8 cellular contexts compared by ENCODE assay signal in genomic region chr12:6423267-6424007, GRCh38. TPM values are rescaled to one million over a fixed set of nuclear protein-coding genes. Genes with fewer than 3 reads are reported as not detected.
A peak's percentile ranks its signal among the peaks of the same experiment; 100 is the strongest.
DNase-seq lines count a peak whose midpoint lies in the region; ATAC-seq and TF ChIP-seq lines count a peak whose summit lies in the region.

No MANE protein-coding gene starts in this region.

- peak; percentile 78 for TF ChIP-seq CTCF in AG04449 (IDR thresholded peaks at IDR 0.05; ENCODE audit: insufficient read depth, low read length, missing control alignments)

- H3K9me3 ChIP-seq in MG63: no peaks in the 10 kb centered on the region

- peak overlapping the region; percentile 71 to 93 (median 87) for H3K27ac Mint-ChIP-seq in naive thymus-derived CD8-positive, alpha-beta T cell

- H3K9me3 Mint-ChIP-seq in naive thymus-derived CD8-positive, alpha-beta T cell: no peaks in the 10 kb centered on the region

- no peaks in the 10 kb centered on the region for H3K36me3 ChIP-seq in MG63

- H3K4me3 Mint-ChIP-seq in naive thymus-derived CD8-positive, alpha-beta T cell: peak overlapping the region in 7 of 10 donors; percentile 0 to 55 (median 25)

- POLR2A ChIA-PET in AG04449 (lab: Yijun Ruan, JAX): interaction anchor here (0.6 to 1.5 kb wide), 5 partner anchors 47 to 115 kb away, joined by 3 to 8 read pairs (median 3); partner anchors contain the start of genes GAPDH and VAMP1
- POLR2A ChIA-PET in naive thymus-derived CD8-positive, alpha-beta T cell (lab: Charles Lee): interaction anchor here (0.6 to 8.0 kb wide), 15 partner anchors 10 to 115 kb away, joined by 3 to 248 read pairs (median 7); partner anchors contain the start of genes CD27, MRPL51, NCAPD2 and TAPBPL

- H3K36me3 Mint-ChIP-seq in naive thymus-derived CD8-positive, alpha-beta T cell: no peaks in the 10 kb centered on the region

- ATAC-seq in GM19043 (IDR thresholded peaks at IDR 0.05; ENCODE audit: low read depth, unreplicated experiment): peak; percentile 37
- ATAC-seq in naive thymus-derived CD8-positive, alpha-beta T cell: peak; percentile 62 to 71

- no peak overlapping the region for H3K4me3 ChIP-seq in AG04449 (ENCODE audit: low read depth, low read length)
- no peak overlapping the region for H3K4me3 ChIP-seq in MG63

- peaks cover 20 to 46% (median 38%) of the 10 kb centered on the region in 4 donors for H3K4me1 Mint-ChIP-seq in naive thymus-derived CD8-positive, alpha-beta T cell

- H3K27me3 ChIP-seq in MG63: no peaks in the 10 kb centered on the region

- no peaks in the 10 kb centered on the region for H3K27me3 Mint-ChIP-seq in naive thymus-derived CD8-positive, alpha-beta T cell

- peak overlapping the region; percentile 30 for H3K27ac ChIP-seq in substantia nigra (ENCODE audit: low read depth, low read length, poor library complexity, severe bottlenecking)

- CTCF ChIA-PET in AG04449 (lab: Yijun Ruan, JAX): interaction anchor here (0.6 to 9.5 kb wide), 35 partner anchors 8 to 273 kb away, joined by 3 to 199 read pairs (median 5); partner anchors contain the start of genes IFFO1, TAPBPL and VAMP1

- DNase-seq in AG04449 (ENCODE audit: low read depth, low spot score): peak; percentile 68
- DNase-seq in MG63: peak; percentile 76
- DNase-seq in RPMI7951 (ENCODE audit: low read depth): peak; percentile 84
- DNase-seq in activated T-cell treated with anti-CD3 and anti-CD28 coated beads, Interleukin-2, amount 50 U/mL, for 48 hours: peak; percentile 82 to 83
- DNase-seq in fibroblast of gingiva (ENCODE audit: low read depth): peak; percentile 90
- peak; percentile 45 to 91 (median 76) for DNase-seq in naive thymus-derived CD8-positive, alpha-beta T cell
- peak in 48 of 49 donors; percentile 9 to 86 (median 64) for DNase-seq in substantia nigra (lab: John Stamatoyannopoulos, UW)

RNA-seq across cellular contexts. Expression of gene CD27, which starts 21.3 kb away (rescaled TPM):
- total RNA-seq in MG63 (2014; rRNA removed; shearing (Covaris generic); ENCODE audit: low replicate concordance): not detected in 2 replicates
- not detected in 2 replicates for total RNA-seq in RPMI7951 (2014; rRNA removed; shearing (Covaris generic))
- 100 to 1,000 TPM; 149 to 150 TPM for total RNA-seq in naive thymus-derived CD8-positive, alpha-beta T cell
- 100 to 1,000 TPM; 391 to 632 (median 577) TPM for polyA plus RNA-seq in naive thymus-derived CD8-positive, alpha-beta T cell

RNA-seq across cellular contexts. Expression of gene TAPBPL, which starts 28.4 kb away (rescaled TPM):
- total RNA-seq in MG63 (2014; rRNA removed; shearing (Covaris generic); ENCODE audit: low replicate concordance): 2.2 TPM in 1 of 2 replicates, not detected in the other
- total RNA-seq in RPMI7951 (2014; rRNA removed; shearing (Covaris generic)): 15.4 and 18.9 TPM in 2 replicates
- total RNA-seq in naive thymus-derived CD8-positive, alpha-beta T cell: 10 to 100 TPM; 42.5 to 45.4 TPM
- polyA plus RNA-seq in naive thymus-derived CD8-positive, alpha-beta T cell: 100 to 1,000 TPM in 2 of 3 donors, 10 to 100 TPM in 1; 46.0 to 126 (median 106) TPM

RNA-seq across cellular contexts. Expression of gene LTBR, which starts 39.5 kb away (rescaled TPM):
- 35.0 and 61.5 TPM in 2 replicates for total RNA-seq in MG63 (2014; rRNA removed; shearing (Covaris generic); ENCODE audit: low replicate concordance)
- total RNA-seq in RPMI7951 (2014; rRNA removed; shearing (Covaris generic)): 32.3 and 51.3 TPM in 2 replicates
- total RNA-seq in naive thymus-derived CD8-positive, alpha-beta T cell: under 1 TPM; 0.91 to 0.93 TPM
- under 1 TPM in 1 of 3 donors, not detected in 2; 0.23 TPM for polyA plus RNA-seq in naive thymus-derived CD8-positive, alpha-beta T cell

RNA-seq across cellular contexts. Expression of gene VAMP1, which starts 47.0 kb away (rescaled TPM):
- total RNA-seq in MG63 (2014; rRNA removed; shearing (Covaris generic); ENCODE audit: low replicate concordance): 7.1 and 15.3 TPM in 2 replicates
- total RNA-seq in RPMI7951 (2014; rRNA removed; shearing (Covaris generic)): 3.1 and 4.1 TPM in 2 replicates
- total RNA-seq in naive thymus-derived CD8-positive, alpha-beta T cell: 10 to 100 TPM; 91.4 to 92.6 TPM
- 10 to 100 TPM in 2 of 3 donors, 1 to 10 TPM in 1; 9.7 to 13.6 (median 10.9) TPM for polyA plus RNA-seq in naive thymus-derived CD8-positive, alpha-beta T cell

RNA-seq across cellular contexts. Expression of gene SCNN1A, which starts 48.1 kb away (rescaled TPM):
- 0.07 and 0.66 TPM in 2 replicates for total RNA-seq in MG63 (2014; rRNA removed; shearing (Covaris generic); ENCODE audit: low replicate concordance)
- total RNA-seq in RPMI7951 (2014; rRNA removed; shearing (Covaris generic)): not detected in 2 replicates
- 1 to 10 TPM; 4.0 to 4.7 TPM for total RNA-seq in naive thymus-derived CD8-positive, alpha-beta T cell
- under 1 TPM; 0.06 to 0.65 (median 0.23) TPM for polyA plus RNA-seq in naive thymus-derived CD8-positive, alpha-beta T cell

Comparison
In these comparisons a context has a peak if more than half of its experiments do, and no peak if none do; other contexts are left out.
1. RNA of gene CD27, which starts 21.3 kb away (total RNA-seq): 149 to 150 TPM in naive thymus-derived CD8-positive, alpha-beta T cell; not detected in MG63 and not detected in RPMI7951; every median in the first group is over 100 times any median in the second.
2. RNA of gene LTBR, which starts 39.5 kb away (total RNA-seq): 35.0 to 61.5 TPM in MG63 and 32.3 to 51.3 TPM in RPMI7951; 0.91 to 0.93 TPM in naive thymus-derived CD8-positive, alpha-beta T cell; every median in the first group is over 10 times any median in the second.
3. Peak in every context shown above with its lines, with median percentiles within 50 percentile points of each other: DNase-seq.